ENCODE assay signal across 8 cellular contexts in the genomic region with DNA sequence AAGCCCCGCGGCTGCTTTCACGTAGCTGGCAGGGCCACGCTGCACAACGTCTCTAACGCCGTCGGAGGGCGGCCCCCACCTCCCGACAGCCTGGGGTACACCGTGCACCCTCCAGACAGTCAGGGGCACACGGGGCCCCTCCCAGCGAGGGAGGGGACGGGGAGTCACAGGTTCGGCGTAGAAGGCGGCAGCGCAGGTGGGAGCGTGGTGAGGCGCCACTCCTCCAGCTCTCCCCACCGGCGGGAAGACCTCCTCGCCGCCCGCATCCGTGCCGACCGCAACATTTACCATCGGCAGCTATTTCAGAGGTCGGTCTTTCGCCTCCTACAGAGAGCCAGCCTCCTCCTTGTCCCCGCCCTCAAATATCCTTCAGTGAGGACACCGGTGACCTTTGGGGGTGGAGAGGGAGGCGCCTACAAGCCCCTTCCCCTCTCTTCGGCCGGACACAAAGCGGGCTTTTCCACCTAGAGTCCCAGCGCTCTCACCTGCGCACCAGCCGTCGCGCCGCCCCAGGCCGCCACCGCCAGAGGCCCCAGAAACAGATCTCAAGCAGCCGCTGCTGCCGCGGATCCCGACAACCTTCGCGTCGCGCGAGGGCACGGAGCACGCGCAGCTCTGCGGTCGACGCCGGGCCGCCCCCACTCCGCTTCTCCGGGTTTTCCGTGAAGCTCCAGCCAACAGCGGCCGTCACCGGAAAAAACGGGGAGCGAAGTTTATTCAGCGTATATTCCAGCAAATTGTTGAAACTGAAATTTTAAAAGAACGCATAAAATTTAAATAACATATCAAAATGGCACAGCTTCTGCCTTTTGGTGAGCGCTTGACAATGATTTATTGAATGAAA. TPM values are rescaled to one million over a fixed set of nuclear protein-coding genes. Genes with fewer than 3 reads are reported as not detected.
DNase-seq lines count a peak whose midpoint lies in the region; ATAC-seq and TF ChIP-seq lines count a peak whose summit lies in the region.

Gene MKKS (minus strand): TSS at position 600 of the 844 bp plus-strand sequence. CDS start 20,708 bp downstream, outside the sequence.

- intact Hi-C loops in left colon (cut with DNase I, micrococcal nuclease), result no loop called here

- ATAC-seq in GM19035 (IDR thresholded peaks at IDR 0.05; ENCODE audit: unreplicated experiment) (peak; percentile 65), HG03280 (IDR thresholded peaks at IDR 0.05; ENCODE audit: unreplicated experiment) (peak; percentile 65), left colon (peak; percentile 72)

- TF ChIP-seq CTCF in AG10803 (conservative IDR thresholded peaks at IDR 0.05; ENCODE audit: low read length), result 0 out of 2 replicates have a peak, but pooled peaks have one; percentile 7
- peak; percentile 13 for TF ChIP-seq CTCF in choroid plexus epithelial cell (conservative IDR thresholded peaks at IDR 0.05; ENCODE audit: low read depth, low read length)

- peak; percentile 93 for DNase-seq in AG10803 (ENCODE audit: low read depth)
- DNase-seq in NCI-H446 treated with DMSO at 0.1 percent for 48 hours (lab: John Stamatoyannopoulos, UW), result peak; percentile 90
- DNase-seq in activated CD4-positive, alpha-beta T cell treated with anti-CD3 and anti-CD28 coated beads for 24 hours (ENCODE audit: low read depth in 2 of 2), result peak; percentile 72 to 78
- DNase-seq in choroid plexus epithelial cell (ENCODE audit: low read depth), result peak; percentile 95
- peak; percentile 90 to 94 for DNase-seq in left colon
- DNase-seq in stimulated activated CD4-positive, alpha-beta T cell treated with anti-CD3 and anti-CD28 coated beads, Interleukin-1b, Interleukin-23, amount 100 ng/mL, for 4 hours (ENCODE audit: low read depth in 2 of 2), result peak; percentile 73 to 78

- peak within 1 kb of the TSS; percentile 95 for H3K4me3 ChIP-seq in AG10803 (ENCODE audit: low read length)
- peak within 1 kb of the TSS; percentile 85 for H3K4me3 ChIP-seq in choroid plexus epithelial cell (ENCODE audit: low read depth, low read length)

RNA-seq across cellular contexts. Expression of gene MKKS, which starts in this region (rescaled TPM):
- 10 to 100 TPM; 26.4 to 26.7 TPM for total RNA-seq in left colon

Comparison
In these comparisons a context has a peak if more than half of its experiments do, and no peak if none do; other contexts are left out.
1. Peak in every context shown above with its lines: DNase-seq, ATAC-seq and H3K4me3 ChIP-seq.